Comparison of ENCODE assay signal across 1 cellular context in the genomic region with DNA sequence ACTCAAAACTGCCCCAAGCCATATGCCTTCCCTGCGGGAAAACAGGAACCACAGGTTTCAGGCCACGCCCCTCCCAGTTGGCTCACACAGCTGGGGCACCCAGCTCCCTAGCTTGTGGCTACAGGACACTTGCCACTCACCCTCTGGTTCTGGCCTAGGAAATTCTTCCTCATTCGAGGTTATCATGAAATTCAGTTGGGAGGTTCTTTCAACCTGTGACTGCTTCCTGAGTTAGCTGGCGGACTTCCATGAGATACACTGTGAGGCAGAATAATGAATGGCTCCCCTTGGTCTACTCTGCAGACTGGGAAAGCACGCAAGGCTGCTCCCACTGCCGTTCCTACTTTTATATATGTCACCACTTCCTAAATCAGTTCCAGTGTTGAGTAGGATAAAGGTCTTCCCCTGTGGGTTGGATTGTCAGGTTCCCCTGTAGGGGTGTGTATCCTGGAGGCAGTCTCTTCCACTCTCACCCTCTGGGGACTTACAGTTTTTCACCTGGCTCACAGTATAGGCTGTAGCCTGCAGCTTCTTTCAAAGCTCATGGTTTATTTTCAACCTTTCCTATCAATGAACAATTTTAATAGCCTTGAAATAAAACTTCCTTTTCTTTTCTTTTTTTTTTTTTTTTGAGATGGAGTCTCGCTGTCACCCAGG.
TF ChIP-seq lines count a peak whose summit lies in the region.

No MANE protein-coding gene starts in this region.

TF ChIP-seq in GM23338, 12 proteins besides CTCF, POLR2A, EP300 and RAD21 (continued from another document):
- TF ChIP-seq, protein P1, sequence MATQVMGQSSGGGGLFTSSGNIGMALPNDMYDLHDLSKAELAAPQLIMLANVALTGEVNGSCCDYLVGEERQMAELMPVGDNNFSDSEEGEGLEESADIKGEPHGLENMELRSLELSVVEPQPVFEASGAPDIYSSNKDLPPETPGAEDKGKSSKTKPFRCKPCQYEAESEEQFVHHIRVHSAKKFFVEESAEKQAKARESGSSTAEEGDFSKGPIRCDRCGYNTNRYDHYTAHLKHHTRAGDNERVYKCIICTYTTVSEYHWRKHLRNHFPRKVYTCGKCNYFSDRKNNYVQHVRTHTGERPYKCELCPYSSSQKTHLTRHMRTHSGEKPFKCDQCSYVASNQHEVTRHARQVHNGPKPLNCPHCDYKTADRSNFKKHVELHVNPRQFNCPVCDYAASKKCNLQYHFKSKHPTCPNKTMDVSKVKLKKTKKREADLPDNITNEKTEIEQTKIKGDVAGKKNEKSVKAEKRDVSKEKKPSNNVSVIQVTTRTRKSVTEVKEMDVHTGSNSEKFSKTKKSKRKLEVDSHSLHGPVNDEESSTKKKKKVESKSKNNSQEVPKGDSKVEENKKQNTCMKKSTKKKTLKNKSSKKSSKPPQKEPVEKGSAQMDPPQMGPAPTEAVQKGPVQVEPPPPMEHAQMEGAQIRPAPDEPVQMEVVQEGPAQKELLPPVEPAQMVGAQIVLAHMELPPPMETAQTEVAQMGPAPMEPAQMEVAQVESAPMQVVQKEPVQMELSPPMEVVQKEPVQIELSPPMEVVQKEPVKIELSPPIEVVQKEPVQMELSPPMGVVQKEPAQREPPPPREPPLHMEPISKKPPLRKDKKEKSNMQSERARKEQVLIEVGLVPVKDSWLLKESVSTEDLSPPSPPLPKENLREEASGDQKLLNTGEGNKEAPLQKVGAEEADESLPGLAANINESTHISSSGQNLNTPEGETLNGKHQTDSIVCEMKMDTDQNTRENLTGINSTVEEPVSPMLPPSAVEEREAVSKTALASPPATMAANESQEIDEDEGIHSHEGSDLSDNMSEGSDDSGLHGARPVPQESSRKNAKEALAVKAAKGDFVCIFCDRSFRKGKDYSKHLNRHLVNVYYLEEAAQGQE (IDR thresholded peaks at IDR 0.05; ENCODE audit: unreplicated experiment) = no peak
- TF ChIP-seq POLR2AphosphoS5 (IDR thresholded peaks at IDR 0.05; ENCODE audit: low read depth) = no peak
- TF ChIP-seq EZH2phosphoT487 (IDR thresholded peaks at IDR 0.05; ENCODE audit: unreplicated experiment) = no peak
